Comparison of ENCODE assay signal across 19 cellular contexts in genomic region chr12:106097011-106097410, GRCh38. TPM values are rescaled to one million over a fixed set of nuclear protein-coding genes. Genes with fewer than 3 reads are reported as not detected.
DNase-seq lines count a peak whose midpoint lies in the region; ATAC-seq, FAIRE-seq and TF ChIP-seq lines count a peak whose summit lies in the region.
"Had no signal": no experiment of that assay in that cellular context is flagged by ENCODE, and none has a peak within 500 bp of the region (broad histone marks: within the 10 kb centered on the region; RNA-seq: fewer than 3 reads in every experiment).

No MANE protein-coding gene starts in this region.

- 57% methylated on average over 2 of the region's 2 CpGs for WGBS in esophagus muscularis mucosa

- no peak for ATAC-seq in activated CD4-positive, alpha-beta T cell treated with anti-CD3 and anti-CD28 coated beads for 36 hours
- ATAC-seq: activated T-cell treated with anti-CD3 and anti-CD28 coated beads, Interleukin-2, amount 50 U/mL, for 4 hours; left colon; naive thymus-derived CD4-positive, alpha-beta T cell had no signal

- intact Hi-C loops in esophagus muscularis mucosa (cut with DNase I), result no loop called here
- intact Hi-C loops in uterus (cut with DNase I; ENCODE audit: low total_unique reads), result no loop called here
- intact Hi-C loops in activated CD4-positive, alpha-beta T cell treated with anti-CD3 and anti-CD28 coated beads for 36 hours (cut with DNase I, micrococcal nuclease), result no loop called here

- H3K27ac Mint-ChIP-seq in mesothelial cell of epicardium, result peak overlapping the region; percentile 74
- H3K27ac Mint-ChIP-seq in activated CD4-positive, alpha-beta T cell treated with anti-CD3 and anti-CD28 coated beads for 36 hours, result no peak overlapping the region
- H3K27ac Mint-ChIP-seq in T-helper 2 cell treated with Interferon-gamma antibody and Interleukin-4, amounts not matched to agents 5 μg/mL and 100 μg/mL, for 36 hours, result no peak overlapping the region
- H3K27ac Mint-ChIP-seq: activated naive CD8-positive, alpha-beta T cell treated with anti-CD3 and anti-CD28 coated beads for 36 hours; CD4-positive, CD25-positive, alpha-beta regulatory T cell; naive thymus-derived CD4-positive, alpha-beta T cell had no signal

- H3K36me3 ChIP-seq in esophagus muscularis mucosa, result peaks cover 0 to 47% (median 2%) of the 10 kb centered on the region in 4 donors
- H3K36me3 ChIP-seq in uterus, result no peaks in the 10 kb centered on the region

- TF ChIP-seq EP300 in esophagus muscularis mucosa (IDR thresholded peaks at IDR 0.05), result no peak

- TF ChIP-seq CTCF in esophagus muscularis mucosa (IDR thresholded peaks at IDR 0.05) (no peak), mesothelial cell of epicardium (IDR thresholded peaks at IDR 0.05; ENCODE audit: unreplicated experiment) (no peak), uterus (IDR thresholded peaks at IDR 0.05) (no peak)

- H3K9me3 Mint-ChIP-seq in mesothelial cell of epicardium, result no peaks in the 10 kb centered on the region
- H3K9me3 Mint-ChIP-seq in activated CD4-positive, alpha-beta T cell treated with anti-CD3 and anti-CD28 coated beads for 36 hours (ENCODE audit: low read depth), result no peaks in the 10 kb centered on the region
- no peaks in the 10 kb centered on the region for H3K9me3 Mint-ChIP-seq in T-helper 2 cell treated with Interferon-gamma antibody and Interleukin-4, amounts not matched to agents 5 μg/mL and 100 μg/mL, for 36 hours
- H3K9me3 Mint-ChIP-seq: activated naive CD8-positive, alpha-beta T cell treated with anti-CD3 and anti-CD28 coated beads for 36 hours; activated T-cell treated with anti-CD3 and anti-CD28 coated beads, Interleukin-2, amount 50 U/mL, for 4 hours; central memory CD8-positive, alpha-beta T cell had no signal

- peak; percentile 37 for FAIRE-seq in RCC 7860 (lab: Jason Lieb, UNC)
- FAIRE-seq: GM12892 had no signal

- CTCF ChIA-PET in activated CD4-positive, alpha-beta T cell treated with anti-CD3 and anti-CD28 coated beads for 36 hours (lab: Charles Lee), result no interaction called here

- H3K27me3 ChIP-seq in esophagus muscularis mucosa (no peaks in the 10 kb centered on the region), uterus (no peaks in the 10 kb centered on the region)

- peaks cover 42% of the 10 kb centered on the region for H3K4me1 Mint-ChIP-seq in mesothelial cell of epicardium
- H3K4me1 Mint-ChIP-seq in activated CD4-positive, alpha-beta T cell treated with anti-CD3 and anti-CD28 coated beads for 36 hours, result no peaks in the 10 kb centered on the region
- no peaks in the 10 kb centered on the region for H3K4me1 Mint-ChIP-seq in T-helper 2 cell treated with Interferon-gamma antibody and Interleukin-4, amounts not matched to agents 5 μg/mL and 100 μg/mL, for 36 hours (ENCODE audit: low read depth)
- H3K4me1 Mint-ChIP-seq: activated naive CD8-positive, alpha-beta T cell treated with anti-CD3 and anti-CD28 coated beads for 36 hours; CD4-positive, CD25-positive, alpha-beta regulatory T cell; central memory CD8-positive, alpha-beta T cell; naive thymus-derived CD4-positive, alpha-beta T cell had no signal

- no peak overlapping the region for H3K4me3 Mint-ChIP-seq in mesothelial cell of epicardium
- no peak overlapping the region for H3K4me3 Mint-ChIP-seq in activated CD4-positive, alpha-beta T cell treated with anti-CD3 and anti-CD28 coated beads for 36 hours
- no peak overlapping the region for H3K4me3 Mint-ChIP-seq in T-helper 2 cell treated with Interferon-gamma antibody and Interleukin-4, amounts not matched to agents 5 μg/mL and 100 μg/mL, for 36 hours
- H3K4me3 Mint-ChIP-seq: activated naive CD8-positive, alpha-beta T cell treated with anti-CD3 and anti-CD28 coated beads for 36 hours; activated T-cell treated with anti-CD3 and anti-CD28 coated beads, Interleukin-2, amount 50 U/mL, for 4 hours; CD4-positive, CD25-positive, alpha-beta regulatory T cell; central memory CD8-positive, alpha-beta T cell; naive thymus-derived CD4-positive, alpha-beta T cell had no signal

- no peaks in the 10 kb centered on the region for H3K27me3 Mint-ChIP-seq in mesothelial cell of epicardium (ENCODE audit: low read depth)
- peaks cover 21% of the 10 kb centered on the region for H3K27me3 Mint-ChIP-seq in activated CD4-positive, alpha-beta T cell treated with anti-CD3 and anti-CD28 coated beads for 36 hours
- peaks cover 20% of the 10 kb centered on the region for H3K27me3 Mint-ChIP-seq in T-helper 2 cell treated with Interferon-gamma antibody and Interleukin-4, amounts not matched to agents 5 μg/mL and 100 μg/mL, for 36 hours (ENCODE audit: low read depth)

- H3K4me3 ChIP-seq in esophagus muscularis mucosa (no peak overlapping the region), uterus (no peak overlapping the region)

- no peak for TF ChIP-seq POLR2A in esophagus muscularis mucosa (IDR thresholded peaks at IDR 0.05; ENCODE audit: low read depth)
- no peak for TF ChIP-seq POLR2A in uterus (IDR thresholded peaks at IDR 0.05)

- H3K4me1 ChIP-seq in esophagus muscularis mucosa (peaks cover 21 to 86% (median 39%) of the 10 kb centered on the region in 4 donors), uterus (peaks cover 17 to 20% of the 10 kb centered on the region in 2 donors)

- POLR2A ChIA-PET in activated CD4-positive, alpha-beta T cell treated with anti-CD3 and anti-CD28 coated beads for 36 hours (lab: Charles Lee), result no interaction called here

- DNase-seq in RCC 7860 (ENCODE audit: low spot score) (peak; percentile 18), esophagus muscularis mucosa (ENCODE audit: extremely low spot score) (no peak), mesothelial cell of epicardium (ENCODE audit: low spot score in 2 of 2, unreplicated experiment in 2 of 2) (no peak), uterus (no peak), HuH-7.5 (ENCODE audit: low spot score) (no peak)
- no peak for DNase-seq in activated CD4-positive, alpha-beta T cell treated with anti-CD3 and anti-CD28 coated beads for 36 hours
- no peak for DNase-seq in T-helper 2 cell treated with Interferon-gamma antibody and Interleukin-4, amounts not matched to agents 5 μg/mL and 100 μg/mL, for 36 hours (ENCODE audit: low spot score)
- DNase-seq: activated CD4-positive, alpha-beta T cell treated with anti-CD3 and anti-CD28 coated beads, Interleukin-2, amount 50 U/mL, for 1 hour; activated naive CD8-positive, alpha-beta T cell treated with anti-CD3 and anti-CD28 coated beads for 36 hours; activated T-cell treated with anti-CD3 and anti-CD28 coated beads, Interleukin-2, amount 50 U/mL, for 4 hours; CD4-positive, CD25-positive, alpha-beta regulatory T cell; EL; left colon; naive thymus-derived CD4-positive, alpha-beta T cell; NCI-H1105; stimulated activated CD4-positive, alpha-beta T cell treated with anti-CD3 and anti-CD28 coated beads, Interleukin-4, amount 100 ng/mL, for 24 hours had no signal

- H3K9me3 ChIP-seq in esophagus muscularis mucosa (no peaks in the 10 kb centered on the region), uterus (no peaks in the 10 kb centered on the region)

- H3K27ac ChIP-seq in esophagus muscularis mucosa (replicated peaks in 1 of 4), result peak overlapping the region in 3 of 4 donors; percentile 29 to 35 (median 32)
- peak overlapping the region; percentile 88 to 96 for H3K27ac ChIP-seq in uterus
- H3K27ac ChIP-seq: KMS-11 had no signal

- peaks cover 25% of the 10 kb centered on the region for H3K36me3 Mint-ChIP-seq in mesothelial cell of epicardium
- H3K36me3 Mint-ChIP-seq in activated CD4-positive, alpha-beta T cell treated with anti-CD3 and anti-CD28 coated beads for 36 hours (ENCODE audit: low read depth), result no peaks in the 10 kb centered on the region
- H3K36me3 Mint-ChIP-seq in T-helper 2 cell treated with Interferon-gamma antibody and Interleukin-4, amounts not matched to agents 5 μg/mL and 100 μg/mL, for 36 hours (ENCODE audit: low read depth), result no peaks in the 10 kb centered on the region
- H3K36me3 Mint-ChIP-seq: activated naive CD8-positive, alpha-beta T cell treated with anti-CD3 and anti-CD28 coated beads for 36 hours; CD4-positive, CD25-positive, alpha-beta regulatory T cell; naive thymus-derived CD4-positive, alpha-beta T cell had no signal

RNA-seq across cellular contexts. Expression of gene NUAK1, which starts 41.7 kb away (rescaled TPM):
- total RNA-seq in esophagus muscularis mucosa (10 to 100 TPM in 2 of 4 donors, 1 to 10 TPM in 2; 7.1 to 19.8 (median 10.7) TPM), mesothelial cell of epicardium (23.4 to 27.0 TPM (median 25.1 TPM) in 3 replicates), uterus (10 to 100 TPM in 3 of 4 donors, 1 to 10 TPM in 1; 9.4 to 56.8 (median 26.8) TPM)
- not detected for total RNA-seq in activated CD4-positive, alpha-beta T cell treated with anti-CD3 and anti-CD28 coated beads for 36 hours
- total RNA-seq: activated naive CD8-positive, alpha-beta T cell treated with anti-CD3 and anti-CD28 coated beads for 36 hours; CD4-positive, CD25-positive, alpha-beta regulatory T cell had no signal

Comparison
In these comparisons a context has a peak if more than half of its experiments do, and no peak if none do; other contexts are left out.
1. RNA of gene NUAK1, which starts 41.7 kb away (total RNA-seq): 9.4 to 56.8 TPM in uterus, 23.4 to 27.0 TPM in mesothelial cell of epicardium and 7.1 to 19.8 TPM in esophagus muscularis mucosa; not detected in activated CD4-positive, alpha-beta T cell treated with anti-CD3 and anti-CD28 coated beads for 36 hours; every median in the first group is over 4 times any median in the second.